In the genomic region with DNA sequence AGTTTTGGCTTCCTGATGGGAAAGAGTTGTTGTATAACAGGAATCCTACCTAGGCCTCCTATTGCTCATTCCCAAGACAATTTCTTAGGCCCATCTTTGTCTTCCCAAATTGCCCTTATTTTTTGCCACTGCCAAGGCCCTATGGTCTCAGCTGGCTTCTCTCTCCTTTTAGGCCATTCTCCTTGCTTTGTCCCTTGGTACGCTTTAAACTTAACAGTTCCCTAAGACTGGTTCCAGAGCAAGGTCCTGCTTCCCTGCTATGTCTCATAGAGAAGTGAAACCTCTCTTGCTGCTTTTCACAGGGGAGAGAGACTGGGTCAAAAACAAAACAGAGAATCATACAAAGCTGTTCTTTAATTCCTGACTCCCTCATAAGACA, we compare ENCODE assay signal across 1 cellular context.
TF ChIP-seq lines count a peak whose summit lies in the region.

No MANE protein-coding gene starts in this region.

TF ChIP-seq in GM23338, 12 proteins besides CTCF, POLR2A, EP300 and RAD21 (continued from another document):
- TF ChIP-seq, protein P1, sequence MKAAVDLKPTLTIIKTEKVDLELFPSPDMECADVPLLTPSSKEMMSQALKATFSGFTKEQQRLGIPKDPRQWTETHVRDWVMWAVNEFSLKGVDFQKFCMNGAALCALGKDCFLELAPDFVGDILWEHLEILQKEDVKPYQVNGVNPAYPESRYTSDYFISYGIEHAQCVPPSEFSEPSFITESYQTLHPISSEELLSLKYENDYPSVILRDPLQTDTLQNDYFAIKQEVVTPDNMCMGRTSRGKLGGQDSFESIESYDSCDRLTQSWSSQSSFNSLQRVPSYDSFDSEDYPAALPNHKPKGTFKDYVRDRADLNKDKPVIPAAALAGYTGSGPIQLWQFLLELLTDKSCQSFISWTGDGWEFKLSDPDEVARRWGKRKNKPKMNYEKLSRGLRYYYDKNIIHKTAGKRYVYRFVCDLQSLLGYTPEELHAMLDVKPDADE (IDR thresholded peaks at IDR 0.05), result no peak
